ENCODE assay signal across 9 cellular contexts in the genomic region with DNA sequence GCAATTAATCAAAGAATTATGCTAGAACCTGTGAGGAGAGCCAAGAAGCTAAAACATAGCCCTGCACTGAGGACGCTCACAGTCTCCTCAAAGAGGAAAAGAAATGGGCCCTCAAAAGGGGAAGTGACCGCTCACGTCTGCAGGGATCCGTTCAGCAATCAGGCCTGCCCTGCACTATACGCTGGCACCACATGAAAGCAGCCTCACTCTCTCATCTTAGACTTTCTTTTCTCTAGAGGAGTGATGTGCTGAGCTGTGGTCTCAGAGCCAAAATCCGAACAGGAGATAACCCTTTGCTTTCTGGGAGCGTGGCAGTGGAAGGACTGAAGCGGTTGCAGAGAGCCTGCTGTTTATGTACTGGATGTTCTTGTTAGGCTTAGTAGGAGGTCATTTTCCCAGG. TPM values are rescaled to one million over a fixed set of nuclear protein-coding genes. Genes with fewer than 3 reads are reported as not detected.
DNase-seq lines count a peak whose midpoint lies in the region; ATAC-seq and TF ChIP-seq lines count a peak whose summit lies in the region.
"Had no signal": no experiment of that assay in that cellular context is flagged by ENCODE, and none has a peak within 500 bp of the region (broad histone marks: within the 10 kb centered on the region; RNA-seq: fewer than 3 reads in every experiment).

No MANE protein-coding gene starts in this region.

- no peaks in the 10 kb centered on the region for H3K36me3 ChIP-seq in colonic mucosa

- peaks cover 3% of the 10 kb centered on the region for H3K36me3 Mint-ChIP-seq in T-helper 1 cell treated with Interleukin-12 subunit alpha and Interleukin-12 subunit beta and Interleukin-4 antibody, amounts not matched to agents 30 μg/mL and 1 μg/mL, for 36 hours (ENCODE audit: low read depth)
- no peaks in the 10 kb centered on the region for H3K36me3 Mint-ChIP-seq in naive B cell

- H3K27me3 Mint-ChIP-seq in T-helper 1 cell treated with Interleukin-12 subunit alpha and Interleukin-12 subunit beta and Interleukin-4 antibody, amounts not matched to agents 30 μg/mL and 1 μg/mL, for 36 hours (ENCODE audit: low read depth): no peaks in the 10 kb centered on the region
- no peaks in the 10 kb centered on the region for H3K27me3 Mint-ChIP-seq in naive B cell

- no peaks in the 10 kb centered on the region for H3K27me3 ChIP-seq in colonic mucosa

- H3K27ac ChIP-seq in colonic mucosa: no peak overlapping the region

- H3K4me3 ChIP-seq in colonic mucosa: no peak overlapping the region
- H3K4me3 ChIP-seq: lung had no signal

- peak overlapping the region; percentile 90 for H3K27ac Mint-ChIP-seq in T-helper 1 cell treated with Interleukin-12 subunit alpha and Interleukin-12 subunit beta and Interleukin-4 antibody, amounts not matched to agents 30 μg/mL and 1 μg/mL, for 36 hours
- H3K27ac Mint-ChIP-seq in naive B cell: peak overlapping the region; percentile 91 to 98 (median 96)

- ATAC-seq in GM18868 (IDR thresholded peaks at IDR 0.05; ENCODE audit: unreplicated experiment): peak; percentile 69
- ATAC-seq in HG02943 (IDR thresholded peaks at IDR 0.05; ENCODE audit: low read depth, unreplicated experiment): peak; percentile 70
- ATAC-seq in naive B cell (ENCODE audit: low read depth in 2 of 2): peak; percentile 66 to 76
- no peak for ATAC-seq in HG03520 (IDR thresholded peaks at IDR 0.05; ENCODE audit: unreplicated experiment)

- intact Hi-C loops in colonic mucosa (cut with DNase I): no loop called here

- H3K9me3 Mint-ChIP-seq in T-helper 1 cell treated with Interleukin-12 subunit alpha and Interleukin-12 subunit beta and Interleukin-4 antibody, amounts not matched to agents 30 μg/mL and 1 μg/mL, for 36 hours: peaks cover 3% of the 10 kb centered on the region
- H3K9me3 Mint-ChIP-seq in naive B cell: no peaks in the 10 kb centered on the region

- peak overlapping the region; percentile 72 for H3K4me3 Mint-ChIP-seq in T-helper 1 cell treated with Interleukin-12 subunit alpha and Interleukin-12 subunit beta and Interleukin-4 antibody, amounts not matched to agents 30 μg/mL and 1 μg/mL, for 36 hours
- H3K4me3 Mint-ChIP-seq in naive B cell: peak overlapping the region; percentile 58 to 90 (median 80)

- H3K9ac ChIP-seq in colonic mucosa (ENCODE audit: low read depth in 2 of 2, low read length in 2 of 2): no peak overlapping the region

- H3K9me3 ChIP-seq in colonic mucosa: no peaks in the 10 kb centered on the region

- DNase-seq in naive B cell (peak; percentile 69), mesenteric fat pad (ENCODE audit: low spot score) (no peak), D341Med (ENCODE audit: low spot score) (no peak), colonic mucosa (no peak)

- peaks cover 80% of the 10 kb centered on the region for H3K4me1 Mint-ChIP-seq in T-helper 1 cell treated with Interleukin-12 subunit alpha and Interleukin-12 subunit beta and Interleukin-4 antibody, amounts not matched to agents 30 μg/mL and 1 μg/mL, for 36 hours (ENCODE audit: low read depth)
- peaks cover 63 to 77% (median 65%) of the 10 kb centered on the region in 3 donors for H3K4me1 Mint-ChIP-seq in naive B cell

- TF ChIP-seq CTCF in colonic mucosa (IDR thresholded peaks at IDR 0.05): no peak

- no peaks in the 10 kb centered on the region for H3K4me1 ChIP-seq in colonic mucosa

RNA-seq across cellular contexts. Expression of gene IL2RA, which starts 6.3 kb away (rescaled TPM):
- polyA plus RNA-seq in naive B cell (ENCODE audit: low read depth in 6 of 6): 1 to 10 TPM; 1.8 to 9.2 (median 4.7) TPM
- total RNA-seq in mesenteric fat pad (2.4 TPM), colonic mucosa (1 to 10 TPM; 1.7 to 2.4 TPM)

RNA-seq across cellular contexts. Expression of gene RBM17, which starts 20.4 kb away (rescaled TPM):
- polyA plus RNA-seq in naive B cell (ENCODE audit: low read depth in 6 of 6): 100 to 1,000 TPM in 1 of 6 donors, 10 to 100 TPM in 5; 50.4 to 118 (median 89.6) TPM
- 137 TPM for total RNA-seq in mesenteric fat pad
- 100 to 1,000 TPM in 1 of 2 donors, 10 to 100 TPM in 1; 80.3 to 110 TPM for total RNA-seq in colonic mucosa
